Comparison of ENCODE assay signal across 25 cellular contexts in the genomic region with DNA sequence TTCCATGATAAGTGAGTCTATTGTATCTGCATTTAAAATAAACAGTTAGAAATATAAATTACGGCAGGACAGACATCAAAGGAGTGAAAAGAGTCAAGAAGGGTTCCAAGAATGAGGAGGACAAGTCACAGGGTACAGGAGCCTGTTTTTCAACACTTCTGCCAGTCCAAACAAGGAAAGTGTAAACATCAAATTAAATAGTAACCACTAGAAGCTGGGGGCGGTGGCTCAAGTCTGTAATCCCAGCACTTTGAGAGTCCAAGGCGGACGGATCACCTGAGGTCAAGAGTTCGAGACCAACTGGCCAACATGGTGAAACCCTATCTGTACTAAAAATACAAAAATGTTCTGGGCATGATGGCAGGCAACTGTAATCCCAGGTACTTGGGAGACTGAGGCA.
"Had no signal": no experiment of that assay in that cellular context is flagged by ENCODE, and none has a peak within 500 bp of the region (broad histone marks: within the 10 kb centered on the region; RNA-seq: fewer than 3 reads in every experiment).

No MANE protein-coding gene starts in this region.

- H3K4me1 ChIP-seq: colonic mucosa, esophagus squamous epithelium, gastrocnemius medialis, heart right ventricle, left ventricle myocardium inferior, lower lobe of right lung had no signal

- H3K27me3 ChIP-seq: colonic mucosa, esophagus squamous epithelium, gastrocnemius medialis, heart right ventricle had no signal

- H3K9me3 ChIP-seq: colonic mucosa, esophagus squamous epithelium, gastrocnemius medialis, left ventricle myocardium inferior, lower lobe of right lung, mucosa of descending colon had no signal

- DNase-seq: colonic mucosa; cortex of kidney; effector CD8-positive, alpha-beta T cell; effector memory CD8-positive, alpha-beta T cell; endodermal cell; erythroblast; esophagus squamous epithelium; foreskin fibroblast; foreskin melanocyte; gastrocnemius medialis; glutamatergic neuron; head of caudate nucleus; heart right ventricle; hippocampal formation; left cardiac atrium; left ventricle myocardium inferior; lower lobe of right lung; mesenchymal stem cell; mucosa of descending colon; naive B cell had no signal

- H3K4me3 ChIP-seq: colonic mucosa, esophagus squamous epithelium, gastrocnemius medialis, heart right ventricle, left ventricle myocardium inferior, lower lobe of right lung, mucosa of descending colon had no signal

- H3K36me3 ChIP-seq: colonic mucosa, esophagus squamous epithelium, gastrocnemius medialis, heart right ventricle, left ventricle myocardium inferior, lower lobe of right lung had no signal

- ATAC-seq: effector memory CD8-positive, alpha-beta T cell; esophagus mucosa; gastrocnemius medialis; heart right ventricle; left cardiac atrium; lower lobe of right lung; mucosa of descending colon had no signal

- H3K27ac ChIP-seq: colonic mucosa, epithelial cell of prostate, esophagus squamous epithelium, gastrocnemius medialis, heart right ventricle, left ventricle myocardium inferior, lower lobe of right lung had no signal

- FAIRE-seq: endometrium, islet of Langerhans, keratinocyte had no signal
